Comparison of ENCODE assay signal across 13 cellular contexts in genomic region chr10:108696792-108697477, GRCh38.
DNase-seq lines count a peak whose midpoint lies in the region; ATAC-seq and FAIRE-seq lines count a peak whose summit lies in the region.
"Had no signal": no experiment of that assay in that cellular context is flagged by ENCODE, and none has a peak within 500 bp of the region (broad histone marks: within the 10 kb centered on the region; RNA-seq: fewer than 3 reads in every experiment).

No MANE protein-coding gene starts in this region.

- DNase-seq in GM18507 (ENCODE audit: extremely low spot score, insufficient read length, low read depth), result no peak
- DNase-seq in HuH-7.5 (ENCODE audit: low spot score), result no peak
- DNase-seq in putamen (ENCODE audit: low spot score), result no peak
- no peak for DNase-seq in medulla oblongata (ENCODE audit: extremely low spot score)
- no peak for DNase-seq in RCC 7860 (ENCODE audit: low spot score)
- DNase-seq: activated CD4-positive, alpha-beta memory T cell treated with anti-CD3 and anti-CD28 coated beads, Interleukin-2, amount 10 ng/mL, durations not matched to agents 7 days and 5 days; NCI-H82; psoas muscle; SW 1271; testis had no signal

- ATAC-seq in GM19467 (IDR thresholded peaks at IDR 0.05; ENCODE audit: unreplicated experiment) (peak; percentile 82), HG02852 (IDR thresholded peaks at IDR 0.05; ENCODE audit: unreplicated experiment) (peak; percentile 95), HG03457 (IDR thresholded peaks at IDR 0.05; ENCODE audit: unreplicated experiment) (peak; percentile 88)
- ATAC-seq: psoas muscle had no signal

- FAIRE-seq in GM18507 (lab: Jason Lieb, UNC), result peak; percentile 70
- no peak for FAIRE-seq in RCC 7860 (lab: Jason Lieb, UNC)
